ENCODE assay signal across 8 cellular contexts in the genomic region with DNA sequence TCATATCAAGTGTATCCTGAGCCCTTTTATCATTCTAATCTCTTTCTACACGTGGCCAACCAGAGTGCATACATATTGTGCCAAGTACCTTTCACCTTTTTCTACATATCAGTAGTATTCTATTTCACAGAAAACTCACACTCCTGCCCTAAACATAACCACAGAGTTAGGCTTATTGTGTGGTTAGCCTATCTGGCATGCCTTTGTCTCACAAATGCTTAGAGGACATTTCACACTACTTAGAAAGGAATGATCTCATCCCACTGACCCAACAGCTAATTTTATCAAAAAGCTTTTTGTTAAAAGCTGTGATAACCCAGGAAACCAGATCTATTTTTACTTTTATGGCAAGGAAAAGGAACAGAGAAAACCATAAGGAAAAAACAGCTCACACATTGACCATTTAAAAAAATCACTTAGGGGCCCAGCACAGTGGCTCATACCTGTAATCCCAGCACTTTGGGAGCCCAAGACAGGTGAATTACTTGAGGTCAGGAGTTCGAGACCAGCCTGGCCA. TPM values are rescaled to one million over a fixed set of nuclear protein-coding genes. Genes with fewer than 3 reads are reported as not detected.
A peak's percentile ranks its signal among the peaks of the same experiment; 100 is the strongest.
DNase-seq lines count a peak whose midpoint lies in the region; ATAC-seq and TF ChIP-seq lines count a peak whose summit lies in the region.

No MANE protein-coding gene starts in this region.

- no peak overlapping the region for H3K4me3 Mint-ChIP-seq in mesothelial cell of epicardium

- peak overlapping the region; percentile 62 for H3K4me2 ChIP-seq in BLaER1

- ATAC-seq in GM21367 (IDR thresholded peaks at IDR 0.05; ENCODE audit: unreplicated experiment), result no peak
- ATAC-seq in HG03139 (IDR thresholded peaks at IDR 0.05; ENCODE audit: unreplicated experiment), result no peak

- no peak overlapping the region for H3K27ac ChIP-seq in BLaER1

- H3K4me3 ChIP-seq in BLaER1, result no peak overlapping the region

- H3K36me3 ChIP-seq in BLaER1, result 0 out of 2 replicates have a peak, but pooled peaks cover 5% of the 10 kb centered on the region

- H3K27ac Mint-ChIP-seq in mesothelial cell of epicardium, result peak overlapping the region; percentile 75

- H3K27me3 Mint-ChIP-seq in mesothelial cell of epicardium (ENCODE audit: low read depth), result no peaks in the 10 kb centered on the region

- H3K36me3 Mint-ChIP-seq in mesothelial cell of epicardium, result no peaks in the 10 kb centered on the region

- H3K4me1 Mint-ChIP-seq in mesothelial cell of epicardium, result peaks cover 23% of the 10 kb centered on the region

- H4K20me1 ChIP-seq in BLaER1, result peaks cover 82% of the 10 kb centered on the region

- peaks cover 18% of the 10 kb centered on the region for H3K4me1 ChIP-seq in BLaER1

- H3K9ac ChIP-seq in BLaER1, result 0 out of 2 replicates have a peak overlapping the region, but pooled peaks have one; percentile 13

- no peaks in the 10 kb centered on the region for H3K27me3 ChIP-seq in BLaER1

- DNase-seq in NCI-H2196 treated with DMSO at 0.1 percent for 48 hours (lab: John Stamatoyannopoulos, UW; ENCODE audit: unreplicated experiment) (peak; percentile 29), dedifferentiated amniotic fluid mesenchymal stem cell (ENCODE audit: extremely low spot score) (peak; percentile 50), mesothelial cell of epicardium (ENCODE audit: low spot score in 2 of 2, unreplicated experiment in 2 of 2) (no peak), NOMO-1 treated with dmso at 0.1 percent for 144 hours (lab: John Stamatoyannopoulos, UW; ENCODE audit: unreplicated experiment) (no peak), NCI-H510A treated with DMSO at 0.1 percent for 48 hours (lab: John Stamatoyannopoulos, UW) (no peak)

- no peak for TF ChIP-seq CTCF in mesothelial cell of epicardium (IDR thresholded peaks at IDR 0.05; ENCODE audit: unreplicated experiment)

- H3K9me3 Mint-ChIP-seq in mesothelial cell of epicardium, result no peaks in the 10 kb centered on the region

- H3K9me3 ChIP-seq in BLaER1, result no peaks in the 10 kb centered on the region

RNA-seq across cellular contexts. Expression of a gene that starts 17.8 kb away (rescaled TPM):
- 153 to 160 TPM (median 158 TPM) in 3 replicates for total RNA-seq in mesothelial cell of epicardium

Comparison
In these comparisons a context has a peak if more than half of its experiments do, and no peak if none do; other contexts are left out.
1. DNase-seq: peak in NCI-H2196 treated with DMSO at 0.1 percent for 48 hours (single experiment) and dedifferentiated amniotic fluid mesenchymal stem cell (single experiment); none in mesothelial cell of epicardium (0 of 2), NOMO-1 treated with dmso at 0.1 percent for 144 hours (single experiment) and NCI-H510A treated with DMSO at 0.1 percent for 48 hours (single experiment).